11 cellular contexts compared by ENCODE assay signal in genomic region chr18:46332956-46333355, GRCh38.
DNase-seq lines count a peak whose midpoint lies in the region; ATAC-seq, FAIRE-seq and TF ChIP-seq lines count a peak whose summit lies in the region.
"Had no signal": no experiment of that assay in that cellular context is flagged by ENCODE, and none has a peak within 500 bp of the region (broad histone marks: within the 10 kb centered on the region; RNA-seq: fewer than 3 reads in every experiment).

No MANE protein-coding gene starts in this region.

- peaks cover 52% of the 10 kb centered on the region for H3K27me3 Mint-ChIP-seq in activated T-cell treated with anti-CD3 and anti-CD28 coated beads, Interleukin-2, amount 50 U/mL, for 4 hours (ENCODE audit: low read depth)
- peaks cover 63% of the 10 kb centered on the region for H3K27me3 Mint-ChIP-seq in activated naive CD8-positive, alpha-beta T cell treated with anti-CD3 and anti-CD28 coated beads, Interleukin-2, amount 50 U/mL, for 24 hours

- intact Hi-C loops in HepG2 (cut with micrococcal nuclease; ENCODE audit: unreplicated experiment), result no loop called here
- intact Hi-C loops in sigmoid colon (cut with DNase I), result no loop called here

- H3K27me3 ChIP-seq in HepG2 (ENCODE audit: control insufficient read depth in 1 of 2, insufficient read depth in 2 of 2, low read length in 2 of 2) (peaks cover 1 to 48% of the 10 kb centered on the region in 2 experiments; a peak in 4 of 5 replicates), thoracic aorta (replicated peaks; ENCODE audit: insufficient read depth) (no peaks in the 10 kb centered on the region), sigmoid colon (peaks cover 0 to 5% (median 5%) of the 10 kb centered on the region in 3 donors)

- H3K9me3 ChIP-seq in HepG2 (ENCODE audit: low read length) (no peaks in the 10 kb centered on the region), thoracic aorta (no peaks in the 10 kb centered on the region), sigmoid colon (no peaks in the 10 kb centered on the region)
- H3K9me3 ChIP-seq: transverse colon had no signal

- H3K4me3 ChIP-seq in HepG2 (replicated peaks in 1 of 3; ENCODE audit: insufficient read depth in 1 of 3, low read depth in 2 of 3, low read length in 3 of 3) (no peak overlapping the region), thoracic aorta (peak overlapping the region; percentile 68), sigmoid colon (peak overlapping the region in 2 of 4 donors; percentile 70 to 72)

- no peak overlapping the region; the same call in 1 of the 2 replicates for H3K4me2 ChIP-seq in HepG2 (ENCODE audit: low read depth, low read length)

- H3K9ac ChIP-seq in HepG2 (ENCODE audit: insufficient read depth, low read depth, low read length), result no peak overlapping the region

- H3K36me3 ChIP-seq in HepG2 (replicated peaks in 1 of 2; ENCODE audit: control insufficient read depth in 1 of 2, insufficient read depth in 2 of 2, low read length in 2 of 2) (no peaks in the 10 kb centered on the region), thoracic aorta (no peaks in the 10 kb centered on the region), sigmoid colon (no peaks in the 10 kb centered on the region)
- H3K36me3 ChIP-seq: transverse colon had no signal

- DNase-seq in activated T-cell treated with anti-CD3 and anti-CD28 coated beads, Interleukin-2, amount 50 U/mL, for 4 hours, result no peak
- DNase-seq in activated T-cell treated with anti-CD3 and anti-CD28 coated beads for 4 hours (no peak), HepG2 (ENCODE audit: low spot score) (no peak), thoracic aorta (ENCODE audit: low spot score) (no peak), sigmoid colon (no peak)
- DNase-seq in activated naive CD8-positive, alpha-beta T cell treated with anti-CD3 and anti-CD28 coated beads, Interleukin-2, amount 50 U/mL, for 24 hours, result no peak
- DNase-seq: GOT3; NK-92 treated with Interleukin-12 subunit alpha and Interleukin-12 subunit beta, amount 100 ng/mL, for 24 hours; transverse colon had no signal

- no TSS peak for BruUV-seq in HepG2 (replicated peaks; lab: Mats Ljungman, UMichigan)

- TF ChIP-seq EP300 in HepG2 (IDR thresholded peaks at IDR 0.05; ENCODE audit: low read depth in 2 of 2, low read length in 2 of 2) (no peak), HepG2 (CRISPR knock-in tag; IDR thresholded peaks at IDR 0.05; ENCODE audit: borderline replicate concordance) (no peak), sigmoid colon (IDR thresholded peaks at IDR 0.05) (no peak)

- no peaks in the 10 kb centered on the region for H4K20me1 ChIP-seq in HepG2 (ENCODE audit: insufficient read depth, low read length)

- H2AFZ ChIP-seq in HepG2 (ENCODE audit: low read length), result no peak overlapping the region

- FAIRE-seq in HepG2 (lab: Jason Lieb, UNC), result no peak

- no peak for ATAC-seq in activated T-cell treated with anti-CD3 and anti-CD28 coated beads, Interleukin-2, amount 50 U/mL, for 4 hours
- ATAC-seq in activated naive CD8-positive, alpha-beta T cell treated with anti-CD3 and anti-CD28 coated beads, Interleukin-2, amount 50 U/mL, for 24 hours, result peak; percentile 6
- ATAC-seq in HepG2, result peak; percentile 51
- ATAC-seq in thoracic aorta (ENCODE audit: insufficient number of reproducible peaks, low FRiP score, low read depth), result no peak
- ATAC-seq in HG03354 (IDR thresholded peaks at IDR 0.05; ENCODE audit: poor library complexity, severe bottlenecking, unreplicated experiment), result no peak
- ATAC-seq in GM21360 (IDR thresholded peaks at IDR 0.05; ENCODE audit: unreplicated experiment), result no peak

- in situ Hi-C loops in HepG2 (cut with HindIII; ENCODE audit: extremely low pct_ligation_motif_present, low pct_unique_long_range_greater_than_20kb), result no loop called here

- H3K4me1 ChIP-seq in HepG2 (ENCODE audit: insufficient read depth, low read length) (0 out of 2 replicates have a peak, but pooled peaks cover 5% of the 10 kb centered on the region), thoracic aorta (ENCODE audit: control insufficient read depth in 1 of 2, low read depth in 2 of 2) (peaks cover 0 to 23% of the 10 kb centered on the region in 2 donors), sigmoid colon (peaks cover 0 to 45% (median 31%) of the 10 kb centered on the region in 4 donors)

- CTCF ChIA-PET in HepG2 (lab: Yijun Ruan, JAX; ENCODE audit: low intra/inter-chr PET ratio, low total read pairs), result no interaction called here

- H3K9me3 Mint-ChIP-seq in activated T-cell treated with anti-CD3 and anti-CD28 coated beads, Interleukin-2, amount 50 U/mL, for 4 hours, result no peaks in the 10 kb centered on the region
- no peaks in the 10 kb centered on the region for H3K9me3 Mint-ChIP-seq in activated naive CD8-positive, alpha-beta T cell treated with anti-CD3 and anti-CD28 coated beads, Interleukin-2, amount 50 U/mL, for 24 hours

- H3K27ac Mint-ChIP-seq in activated naive CD8-positive, alpha-beta T cell treated with anti-CD3 and anti-CD28 coated beads, Interleukin-2, amount 50 U/mL, for 24 hours, result no peak overlapping the region

- H3K4me3 Mint-ChIP-seq in activated T-cell treated with anti-CD3 and anti-CD28 coated beads, Interleukin-2, amount 50 U/mL, for 4 hours, result peak overlapping the region; percentile 58
- peak overlapping the region; percentile 55 for H3K4me3 Mint-ChIP-seq in activated naive CD8-positive, alpha-beta T cell treated with anti-CD3 and anti-CD28 coated beads, Interleukin-2, amount 50 U/mL, for 24 hours

- no peak for TF ChIP-seq RAD21 in HepG2 (CRISPR knock-in tag; IDR thresholded peaks at IDR 0.05)

- TF ChIP-seq CTCF in HepG2 (CRISPR knock-in tag; IDR thresholded peaks at IDR 0.05), result no peak
- TF ChIP-seq CTCF in thoracic aorta (IDR thresholded peaks at IDR 0.05), result no peak
- TF ChIP-seq CTCF in sigmoid colon (IDR thresholded peaks at IDR 0.05), result no peak

- H3K36me3 Mint-ChIP-seq in activated T-cell treated with anti-CD3 and anti-CD28 coated beads, Interleukin-2, amount 50 U/mL, for 4 hours (ENCODE audit: insufficient read depth), result no peaks in the 10 kb centered on the region
- no peaks in the 10 kb centered on the region for H3K36me3 Mint-ChIP-seq in activated naive CD8-positive, alpha-beta T cell treated with anti-CD3 and anti-CD28 coated beads, Interleukin-2, amount 50 U/mL, for 24 hours (ENCODE audit: low read depth)

- POLR2A ChIA-PET in HepG2 (lab: Yijun Ruan, JAX), result no interaction called here

- TF ChIP-seq POLR2A in HepG2 (IDR thresholded peaks at IDR 0.05; ENCODE audit: insufficient read depth in 1 of 2, low read depth in 2 of 2, low read length in 2 of 2), result no peak
- no peak for TF ChIP-seq POLR2A in sigmoid colon (IDR thresholded peaks at IDR 0.05)

- H3K79me2 ChIP-seq in HepG2 (ENCODE audit: insufficient read depth, low read length), result no peaks in the 10 kb centered on the region

- H3K27ac ChIP-seq in HepG2 (ENCODE audit: extremely low read length, insufficient read depth, low read length), result no peak overlapping the region
- H3K27ac ChIP-seq in thoracic aorta, result no peak overlapping the region
- H3K27ac ChIP-seq in sigmoid colon, result no peak overlapping the region
- H3K27ac ChIP-seq: transverse colon had no signal

- WGBS in HepG2 (ENCODE audit: low lambda C conversion rate), result 0% methylated on average over 1 of the region's 9 CpGs
- WGBS in sigmoid colon, 2 donors, result 24 to 45% methylated on average over 9 of the region's 9 CpGs

- H3K4me1 Mint-ChIP-seq in activated T-cell treated with anti-CD3 and anti-CD28 coated beads, Interleukin-2, amount 50 U/mL, for 4 hours (ENCODE audit: low read depth), result peaks cover 25% of the 10 kb centered on the region
- peaks cover 27% of the 10 kb centered on the region for H3K4me1 Mint-ChIP-seq in activated naive CD8-positive, alpha-beta T cell treated with anti-CD3 and anti-CD28 coated beads, Interleukin-2, amount 50 U/mL, for 24 hours

TF ChIP-seq in HepG2, 621 proteins besides CTCF, POLR2A, EP300 and RAD21 (continues in another document):
- no peak for TF ChIP-seq HDAC6 (IDR thresholded peaks at IDR 0.05; ENCODE audit: low read depth, low read length)
- no peak for TF ChIP-seq ZBTB34 (CRISPR knock-in tag; IDR thresholded peaks at IDR 0.05)

Comparison
In these comparisons a context has a peak if more than half of its experiments do, and no peak if none do; other contexts are left out.
1. ATAC-seq: peak in activated naive CD8-positive, alpha-beta T cell treated with anti-CD3 and anti-CD28 coated beads, Interleukin-2, amount 50 U/mL, for 24 hours (single experiment) and HepG2 (single experiment); none in activated T-cell treated with anti-CD3 and anti-CD28 coated beads, Interleukin-2, amount 50 U/mL, for 4 hours (0 of 2), thoracic aorta (single experiment), HG03354 (single experiment) and GM21360 (single experiment).